ENCODE assay signal across 2 cellular contexts in genomic region chr6:122839906-122840305, GRCh38.
TF ChIP-seq lines count a peak whose summit lies in the region.

No MANE protein-coding gene starts in this region.

TF ChIP-seq in HCT116, 20 proteins besides CTCF, POLR2A, EP300 and RAD21:
- no peak for TF ChIP-seq ZFX (IDR thresholded peaks at IDR 0.05)
- no peak for TF ChIP-seq CBX3 (IDR thresholded peaks at IDR 0.05; ENCODE audit: low read depth)
- TF ChIP-seq ZBTB33 (IDR thresholded peaks at IDR 0.05; ENCODE audit: extremely low read depth, insufficient replicate concordance, low read length): no peak
- no peak for TF ChIP-seq FOSL1 (IDR thresholded peaks at IDR 0.05; ENCODE audit: low read depth)
- no peak for TF ChIP-seq SIN3A (IDR thresholded peaks at IDR 0.05; ENCODE audit: low read depth)
- TF ChIP-seq EZH2 (IDR thresholded peaks at IDR 0.05): no peak
- TF ChIP-seq MAX (IDR thresholded peaks at IDR 0.05): no peak
- no peak for TF ChIP-seq CEBPB (IDR thresholded peaks at IDR 0.05; ENCODE audit: low read depth)
- TF ChIP-seq JUND (IDR thresholded peaks at IDR 0.05): no peak
- TF ChIP-seq SRF (IDR thresholded peaks at IDR 0.05; ENCODE audit: low read depth): no peak
- no peak for TF ChIP-seq EZH2phosphoT487 (IDR thresholded peaks at IDR 0.05; ENCODE audit: borderline replicate concordance)
- no peak for TF ChIP-seq TCF7L2 (IDR thresholded peaks at IDR 0.05; ENCODE audit: borderline replicate concordance, extremely low read depth, insufficient read depth, insufficient read length)
- no peak for TF ChIP-seq POLR2AphosphoS5 (IDR thresholded peaks at IDR 0.05; ENCODE audit: low read depth, low read length)
- TF ChIP-seq ELF1 (IDR thresholded peaks at IDR 0.05; ENCODE audit: borderline replicate concordance, low read depth): no peak
- no peak for TF ChIP-seq REST (IDR thresholded peaks at IDR 0.05; ENCODE audit: low read depth)
- TF ChIP-seq SP1 (IDR thresholded peaks at IDR 0.05; ENCODE audit: low read depth): no peak

TF ChIP-seq in IMR-90, 13 proteins besides CTCF, POLR2A, EP300 and RAD21:
- TF ChIP-seq NFE2L2 (IDR thresholded peaks at IDR 0.05; ENCODE audit: low read depth, low read length): no peak
